ENCODE assay signal across 8 cellular contexts in genomic region chrX:40105791-40106676, GRCh38. TPM values are rescaled to one million over a fixed set of nuclear protein-coding genes. Genes with fewer than 3 reads are reported as not detected.
A peak's percentile ranks its signal among the peaks of the same experiment; 100 is the strongest.
DNase-seq lines count a peak whose midpoint lies in the region; ATAC-seq and TF ChIP-seq lines count a peak whose summit lies in the region.

No MANE protein-coding gene starts in this region.

- ATAC-seq in GM19351 (IDR thresholded peaks at IDR 0.05; ENCODE audit: unreplicated experiment), result peak; percentile 11
- ATAC-seq in esophagus mucosa, result peak; percentile 7
- peak; percentile 47 to 61 for ATAC-seq in naive thymus-derived CD8-positive, alpha-beta T cell
- no peak for ATAC-seq in omental fat pad (ENCODE audit: low FRiP score)

- H3K9me3 Mint-ChIP-seq in activated T-cell treated with anti-CD3 and anti-CD28 coated beads, Interleukin-2, amount 50 U/mL, for 24 hours, result no peaks in the 10 kb centered on the region
- H3K9me3 Mint-ChIP-seq in naive thymus-derived CD8-positive, alpha-beta T cell, result peaks cover 0 to 2% (median 0%) of the 10 kb centered on the region in 9 donors

- TF ChIP-seq CTCF in AG04449 (IDR thresholded peaks at IDR 0.05; ENCODE audit: insufficient read depth, low read length, missing control alignments), result no peak
- TF ChIP-seq CTCF in tibial artery (IDR thresholded peaks at IDR 0.05), result no peak
- no peak for TF ChIP-seq CTCF in omental fat pad (IDR thresholded peaks at IDR 0.05)

- H3K27ac Mint-ChIP-seq in activated T-cell treated with anti-CD3 and anti-CD28 coated beads, Interleukin-2, amount 50 U/mL, for 24 hours, result peak overlapping the region; percentile 80
- peak overlapping the region in 7 of 10 donors; percentile 44 to 85 (median 69) for H3K27ac Mint-ChIP-seq in naive thymus-derived CD8-positive, alpha-beta T cell

- peaks cover 0 to 63% (median 19%) of the 10 kb centered on the region in 4 donors for H3K4me1 ChIP-seq in tibial artery

- H3K36me3 ChIP-seq in tibial artery, result no peaks in the 10 kb centered on the region

- DNase-seq in AG04449 (ENCODE audit: low read depth, low spot score), result no peak
- DNase-seq in NCI-H774 (lab: John Stamatoyannopoulos, UW), result peak; percentile 51
- DNase-seq in activated T-cell treated with anti-CD3 and anti-CD28 coated beads, Interleukin-2, amount 50 U/mL, for 24 hours, result peak; percentile 80
- peak; percentile 45 to 82 (median 64) for DNase-seq in naive thymus-derived CD8-positive, alpha-beta T cell
- DNase-seq in tibial artery, result peak in 1 of 2 donors; percentile 89
- no peak for DNase-seq in omental fat pad (ENCODE audit: low spot score)

- POLR2A ChIA-PET in AG04449 (lab: Yijun Ruan, JAX), result interaction anchor here (1.0 kb wide), 1 partner anchor 43 kb away, joined by 4 read pairs; no protein-coding TSS in a partner anchor
- POLR2A ChIA-PET in naive thymus-derived CD8-positive, alpha-beta T cell (lab: Charles Lee), result interaction anchor here (1.1 to 4.6 kb wide), 8 partner anchors 9 to 336 kb away, joined by 3 to 55 read pairs (median 10); partner anchors contain the start of gene BCOR

- H3K27me3 Mint-ChIP-seq in activated T-cell treated with anti-CD3 and anti-CD28 coated beads, Interleukin-2, amount 50 U/mL, for 24 hours, result peaks cover 54% of the 10 kb centered on the region
- H3K27me3 Mint-ChIP-seq in naive thymus-derived CD8-positive, alpha-beta T cell, result no peaks in the 10 kb centered on the region

- CTCF ChIA-PET in AG04449 (lab: Yijun Ruan, JAX), result no interaction called here

- H3K27me3 ChIP-seq in tibial artery, result no peaks in the 10 kb centered on the region

- H3K4me3 Mint-ChIP-seq in activated T-cell treated with anti-CD3 and anti-CD28 coated beads, Interleukin-2, amount 50 U/mL, for 24 hours, result peak overlapping the region; percentile 75
- peak overlapping the region; percentile 75 to 91 (median 84) for H3K4me3 Mint-ChIP-seq in naive thymus-derived CD8-positive, alpha-beta T cell

- peaks cover 5% of the 10 kb centered on the region for H3K36me3 Mint-ChIP-seq in activated T-cell treated with anti-CD3 and anti-CD28 coated beads, Interleukin-2, amount 50 U/mL, for 24 hours (ENCODE audit: low read depth)
- no peaks in the 10 kb centered on the region for H3K36me3 Mint-ChIP-seq in naive thymus-derived CD8-positive, alpha-beta T cell

- peaks cover 21% of the 10 kb centered on the region for H3K4me1 Mint-ChIP-seq in activated T-cell treated with anti-CD3 and anti-CD28 coated beads, Interleukin-2, amount 50 U/mL, for 24 hours (ENCODE audit: low read depth)
- H3K4me1 Mint-ChIP-seq in naive thymus-derived CD8-positive, alpha-beta T cell, result peaks cover 2 to 12% (median 11%) of the 10 kb centered on the region in 4 donors

- H3K4me3 ChIP-seq in AG04449 (ENCODE audit: low read depth, low read length) (peak overlapping the region; percentile 52), tibial artery (peak overlapping the region; percentile 66 to 81)

- peak overlapping the region; percentile 84 to 97 for H3K27ac ChIP-seq in tibial artery

- no peaks in the 10 kb centered on the region for H3K9me3 ChIP-seq in tibial artery

- intact Hi-C loops in tibial artery (cut with DNase I; ENCODE audit: low total_unique reads), result no loop called here

RNA-seq across cellular contexts. Expression of gene BCOR, which starts 8.3 kb away (rescaled TPM):
- total RNA-seq in esophagus mucosa (16.2 TPM), omental fat pad (10 to 100 TPM; 12.8 to 28.8 (median 18.6) TPM)
- 10 to 100 TPM; 31.6 to 35.9 TPM for total RNA-seq in naive thymus-derived CD8-positive, alpha-beta T cell
- 1 to 10 TPM; 2.5 to 7.7 (median 6.6) TPM for polyA plus RNA-seq in naive thymus-derived CD8-positive, alpha-beta T cell

Comparison
In these comparisons a context has a peak if more than half of its experiments do, and no peak if none do; other contexts are left out.
1. DNase-seq: peak in NCI-H774 (single experiment), activated T-cell treated with anti-CD3 and anti-CD28 coated beads, Interleukin-2, amount 50 U/mL, for 24 hours (single experiment) and naive thymus-derived CD8-positive, alpha-beta T cell (10 of 10); none in AG04449 (single experiment) and omental fat pad (single experiment).